In the genomic region with DNA sequence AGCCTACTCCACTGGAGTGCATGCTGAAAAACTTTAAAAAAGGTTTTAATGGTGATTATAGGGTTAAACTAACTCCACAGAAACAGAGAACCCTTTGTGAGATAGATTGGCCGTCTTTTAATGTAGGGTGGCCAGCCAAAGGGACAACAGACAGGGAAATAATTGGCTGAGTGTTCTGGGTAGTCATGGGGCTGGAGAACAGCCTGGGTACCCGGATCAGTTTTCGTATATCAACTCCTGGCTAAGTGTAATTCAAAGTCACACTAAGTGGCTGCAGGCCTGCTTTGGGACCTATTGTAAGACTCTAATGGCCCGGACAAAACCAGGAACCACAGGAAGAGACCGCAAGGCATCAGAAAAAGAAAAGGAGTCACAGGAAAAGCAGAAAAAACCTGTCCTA, we compare ENCODE assay signal across 15 cellular contexts.
DNase-seq lines count a peak whose midpoint lies in the region; ATAC-seq and TF ChIP-seq lines count a peak whose summit lies in the region.
"Had no signal": no experiment of that assay in that cellular context is flagged by ENCODE, and none has a peak within 500 bp of the region (broad histone marks: within the 10 kb centered on the region; RNA-seq: fewer than 3 reads in every experiment).

No MANE protein-coding gene starts in this region.

- ATAC-seq in Right ventricle myocardium superior (ENCODE audit: poor library complexity), result peak; percentile 72

- H3K4me1 ChIP-seq in left ventricle myocardium inferior, result peaks cover 15% of the 10 kb centered on the region
- H3K4me1 ChIP-seq in neutrophil (ENCODE audit: control insufficient read depth in 1 of 2, insufficient read depth in 1 of 2, low read depth in 1 of 2, low read length in 1 of 2), result peaks cover 0 to 38% of the 10 kb centered on the region in 2 experiments
- no peaks in the 10 kb centered on the region for H3K4me1 ChIP-seq in transverse colon

- peaks cover 10% of the 10 kb centered on the region for H3K36me3 ChIP-seq in left ventricle myocardium inferior
- H3K36me3 ChIP-seq in neutrophil, result peaks cover 10% of the 10 kb centered on the region
- H3K36me3 ChIP-seq in transverse colon, result no peaks in the 10 kb centered on the region

- no peak for TF ChIP-seq CTCF in left ventricle myocardium inferior (IDR thresholded peaks at IDR 0.05; ENCODE audit: borderline replicate concordance)
- no peak for TF ChIP-seq CTCF in neutrophil (IDR thresholded peaks at IDR 0.05)
- no peak for TF ChIP-seq CTCF in transverse colon (IDR thresholded peaks at IDR 0.05)

- H3K27me3 ChIP-seq in left ventricle myocardium inferior (ENCODE audit: low read depth), result no peaks in the 10 kb centered on the region
- no peaks in the 10 kb centered on the region for H3K27me3 ChIP-seq in neutrophil
- H3K27me3 ChIP-seq in transverse colon, result no peaks in the 10 kb centered on the region
- H3K27me3 ChIP-seq: MG63 had no signal

- no peak overlapping the region for H3K4me3 ChIP-seq in left ventricle myocardium inferior
- H3K4me3 ChIP-seq in neutrophil (ENCODE audit: low read depth in 1 of 2, low read length in 1 of 2), result no peak overlapping the region
- H3K4me3 ChIP-seq in transverse colon, result no peak overlapping the region
- H3K4me3 ChIP-seq: MG63, PC-9 had no signal

- in situ Hi-C loops in transverse colon (cut with MboI; ENCODE audit: low pct_ligation_motif_present in 1 of 4, low pct_unique_long_range_greater_than_20kb in 1 of 4, low sequenced_read_pairs in 3 of 4), result loop anchor here in 1 of 4 donors (25.0 kb wide), 1 partner anchor 403 kb away; no protein-coding TSS in a partner anchor

- no peak for TF ChIP-seq POLR2A in transverse colon (IDR thresholded peaks at IDR 0.05)

- H3K9me3 ChIP-seq in left ventricle myocardium inferior (replicated peaks) (no peaks in the 10 kb centered on the region), neutrophil (no peaks in the 10 kb centered on the region), transverse colon (no peaks in the 10 kb centered on the region)
- H3K9me3 ChIP-seq: MG63 had no signal

- 17% methylated on average over 1 of the region's 5 CpGs; no CpG with 5 or more reads in 1 of the 2 donors for WGBS in transverse colon (ENCODE audit: low coverage in 1 of 2), 2 donors

- intact Hi-C loops in Right ventricle myocardium superior (cut with DNase I) (no loop called here), left ventricle myocardium inferior (cut with micrococcal nuclease) (no loop called here), transverse colon (cut with DNase I; ENCODE audit: low total_unique reads) (no loop called here)

- TF ChIP-seq EP300 in transverse colon (IDR thresholded peaks at IDR 0.05; ENCODE audit: low read depth), result no peak

- H3K27ac ChIP-seq in left ventricle myocardium inferior (replicated peaks) (no peak overlapping the region), neutrophil (peak overlapping the region; percentile 67), transverse colon (no peak overlapping the region)
- H3K27ac ChIP-seq: PC-9 had no signal

- no peak for DNase-seq in Right ventricle myocardium superior
- DNase-seq in left ventricle myocardium inferior, result no peak
- peak; percentile 46 for DNase-seq in foreskin melanocyte
- no peak for DNase-seq in retina
- no peak for DNase-seq in stimulated activated CD4-positive, alpha-beta T cell treated with anti-CD3 and anti-CD28 coated beads, Interleukin-12 subunit alpha, Interleukin-12 subunit beta, amount 100 ng/mL, for 4 hours
- no peak for DNase-seq in transverse colon
- DNase-seq: COR-L47, IMR-90, Karpas-422, MG63, NCI-H1092, NCI-H2081 treated with DMSO at 0.1 percent for 48 hours, NCI-H510A treated with DMSO at 0.1 percent for 48 hours, PC-9 had no signal
